ENCODE assay signal across 24 cellular contexts in genomic region chr22:49426618-49427266, GRCh38.
"Had no signal": no experiment of that assay in that cellular context is flagged by ENCODE, and none has a peak within 500 bp of the region (broad histone marks: within the 10 kb centered on the region; RNA-seq: fewer than 3 reads in every experiment).

No MANE protein-coding gene starts in this region.

- H3K4me3 ChIP-seq: ascending aorta, lower lobe of right lung, ovary, right lobe of liver, testis, upper lobe of left lung had no signal

- H3K27me3 ChIP-seq: ascending aorta, ovary, right lobe of liver, testis, upper lobe of left lung had no signal

- H3K4me3 Mint-ChIP-seq: activated CD4-positive, alpha-beta memory T cell treated with anti-CD3 and anti-CD28 coated beads, Interleukin-2, amount 10 ng/mL, durations not matched to agents 7 days and 5 days; activated naive CD4-positive, alpha-beta T cell treated with anti-CD3 and anti-CD28 coated beads for 36 hours; activated naive CD8-positive, alpha-beta T cell treated with anti-CD3 and anti-CD28 coated beads, Interleukin-2, amount 10 ng/mL, durations not matched to agents 7 days and 5 days; effector memory CD8-positive, alpha-beta T cell; natural killer cell had no signal

- H3K27ac Mint-ChIP-seq: activated CD4-positive, alpha-beta memory T cell treated with anti-CD3 and anti-CD28 coated beads, Interleukin-2, amount 10 ng/mL, durations not matched to agents 7 days and 5 days; activated naive CD4-positive, alpha-beta T cell treated with anti-CD3 and anti-CD28 coated beads for 36 hours; activated naive CD8-positive, alpha-beta T cell treated with anti-CD3 and anti-CD28 coated beads, Interleukin-2, amount 10 ng/mL, durations not matched to agents 7 days and 5 days; brain; effector memory CD8-positive, alpha-beta T cell; natural killer cell; progenitor cell of endocrine pancreas had no signal

- DNase-seq: activated CD4-positive, alpha-beta memory T cell treated with anti-CD3 and anti-CD28 coated beads, Interleukin-2, amount 10 ng/mL, durations not matched to agents 7 days and 5 days; activated CD4-positive, alpha-beta T cell treated with anti-CD3 and anti-CD28 coated beads for 48 hours; activated naive CD4-positive, alpha-beta T cell treated with anti-CD3 and anti-CD28 coated beads for 36 hours; activated naive CD8-positive, alpha-beta T cell treated with anti-CD3 and anti-CD28 coated beads, Interleukin-2, amount 10 ng/mL, durations not matched to agents 7 days and 5 days; activated T-cell treated with anti-CD3 and anti-CD28 coated beads, Interleukin-2, amount 50 U/mL, for 48 hours; caudate nucleus; cortex of kidney; effector memory CD8-positive, alpha-beta T cell; foreskin fibroblast; hippocampal formation; lower lobe of right lung; mesenchymal stem cell; natural killer cell; ovary; stimulated activated CD4-positive, alpha-beta T cell treated with anti-CD3 and anti-CD28 coated beads, Interleukin-4, amount 100 ng/mL, for 1 hour; stimulated activated naive CD8-positive, alpha-beta T cell treated with anti-CD3 and anti-CD28 coated beads, Interleukin-15, Interleukin-2, amounts not matched to agents 100 U/mL and 50 U/mL, for 24 hours; upper lobe of left lung had no signal

- FAIRE-seq: TTC549 had no signal

- H3K9me3 Mint-ChIP-seq: activated CD4-positive, alpha-beta memory T cell treated with anti-CD3 and anti-CD28 coated beads, Interleukin-2, amount 10 ng/mL, durations not matched to agents 7 days and 5 days; activated naive CD4-positive, alpha-beta T cell treated with anti-CD3 and anti-CD28 coated beads for 36 hours; activated naive CD8-positive, alpha-beta T cell treated with anti-CD3 and anti-CD28 coated beads, Interleukin-2, amount 10 ng/mL, durations not matched to agents 7 days and 5 days; effector memory CD8-positive, alpha-beta T cell; natural killer cell had no signal

- H3K36me3 Mint-ChIP-seq: activated naive CD8-positive, alpha-beta T cell treated with anti-CD3 and anti-CD28 coated beads, Interleukin-2, amount 10 ng/mL, durations not matched to agents 7 days and 5 days; brain; natural killer cell had no signal

- H3K27me3 Mint-ChIP-seq: activated naive CD8-positive, alpha-beta T cell treated with anti-CD3 and anti-CD28 coated beads, Interleukin-2, amount 10 ng/mL, durations not matched to agents 7 days and 5 days had no signal

- H3K4me1 Mint-ChIP-seq: activated CD4-positive, alpha-beta memory T cell treated with anti-CD3 and anti-CD28 coated beads, Interleukin-2, amount 10 ng/mL, durations not matched to agents 7 days and 5 days; activated naive CD8-positive, alpha-beta T cell treated with anti-CD3 and anti-CD28 coated beads, Interleukin-2, amount 10 ng/mL, durations not matched to agents 7 days and 5 days; natural killer cell had no signal

- ATAC-seq: effector memory CD8-positive, alpha-beta T cell; esophagus mucosa; lower lobe of right lung; right lobe of liver; stimulated activated naive CD8-positive, alpha-beta T cell treated with anti-CD3 and anti-CD28 coated beads, Interleukin-15, Interleukin-2, amounts not matched to agents 100 U/mL and 50 U/mL, for 24 hours had no signal

- H3K36me3 ChIP-seq: ascending aorta, lower lobe of right lung, ovary, right lobe of liver, upper lobe of left lung had no signal
